2 cellular contexts compared by ENCODE assay signal in genomic region chr16:8689686-8690085, GRCh38.
A peak's percentile ranks its signal among the peaks of the same experiment; 100 is the strongest.
TF ChIP-seq lines count a peak whose summit lies in the region.

No MANE protein-coding gene starts in this region.

TF ChIP-seq in HEK293, 187 proteins besides CTCF, POLR2A, EP300 and RAD21 (continued from another document):
- TF ChIP-seq ZSCAN18 (tag by site-specific recombination; IDR thresholded peaks at IDR 0.05) (no peak), HOXD13 (CRISPR knock-in tag; IDR thresholded peaks at IDR 0.05; ENCODE audit: borderline replicate concordance) (no peak), ZNF776 (tag by site-specific recombination; IDR thresholded peaks at IDR 0.05; ENCODE audit: borderline replicate concordance) (no peak), SETDB1 (IDR thresholded peaks at IDR 0.05; ENCODE audit: insufficient read length, low read length) (peak; percentile 52), SCRT1 (tag by site-specific recombination; IDR thresholded peaks at IDR 0.05; ENCODE audit: borderline replicate concordance) (0 out of 2 replicates have a peak, but pooled peaks have one; percentile 28), ZNF585B (tag by site-specific recombination; IDR thresholded peaks at IDR 0.05) (no peak), ZNF626 (tag by site-specific recombination; IDR thresholded peaks at IDR 0.05) (no peak), ZNF133 (tag by site-specific recombination; IDR thresholded peaks at IDR 0.05) (no peak), ZNF658 (tag by site-specific recombination; IDR thresholded peaks at IDR 0.05) (no peak)
- TF ChIP-seq, protein P1, sequence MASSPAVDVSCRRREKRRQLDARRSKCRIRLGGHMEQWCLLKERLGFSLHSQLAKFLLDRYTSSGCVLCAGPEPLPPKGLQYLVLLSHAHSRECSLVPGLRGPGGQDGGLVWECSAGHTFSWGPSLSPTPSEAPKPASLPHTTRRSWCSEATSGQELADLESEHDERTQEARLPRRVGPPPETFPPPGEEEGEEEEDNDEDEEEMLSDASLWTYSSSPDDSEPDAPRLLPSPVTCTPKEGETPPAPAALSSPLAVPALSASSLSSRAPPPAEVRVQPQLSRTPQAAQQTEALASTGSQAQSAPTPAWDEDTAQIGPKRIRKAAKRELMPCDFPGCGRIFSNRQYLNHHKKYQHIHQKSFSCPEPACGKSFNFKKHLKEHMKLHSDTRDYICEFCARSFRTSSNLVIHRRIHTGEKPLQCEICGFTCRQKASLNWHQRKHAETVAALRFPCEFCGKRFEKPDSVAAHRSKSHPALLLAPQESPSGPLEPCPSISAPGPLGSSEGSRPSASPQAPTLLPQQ (tag by site-specific recombination; IDR thresholded peaks at IDR 0.05): no peak
TF ChIP-seq in HEK293: peak in this region for 3.

TF ChIP-seq in GM12878, 131 proteins besides CTCF, POLR2A, EP300 and RAD21 (continued from another document):
- TF ChIP-seq CBX5 (IDR thresholded peaks at IDR 0.05; ENCODE audit: low read depth): peak; percentile 59; the same call in 1 of the 2 replicates
